ENCODE assay signal across 30 cellular contexts in genomic region chr7:95599069-95599468, GRCh38. TPM values are rescaled to one million over a fixed set of nuclear protein-coding genes. Genes with fewer than 3 reads are reported as not detected.
DNase-seq lines count a peak whose midpoint lies in the region; ATAC-seq, FAIRE-seq and TF ChIP-seq lines count a peak whose summit lies in the region.
"Had no signal": no experiment of that assay in that cellular context is flagged by ENCODE, and none has a peak within 500 bp of the region (broad histone marks: within the 10 kb centered on the region; RNA-seq: fewer than 3 reads in every experiment).

No MANE protein-coding gene starts in this region.

- H3K27ac ChIP-seq in body of pancreas (peak overlapping the region; percentile 16 to 60 (median 54)), heart right ventricle (peak overlapping the region in 8 of 10 donors; percentile 8 to 99 (median 94)), subcutaneous abdominal adipose tissue (ENCODE audit: low read depth, low read length) (peak overlapping the region; percentile 78)
- H3K27ac ChIP-seq: 22Rv1, C4-2B, colonic mucosa, foreskin keratinocyte had no signal

- H3K4me1 ChIP-seq in body of pancreas (peaks cover 43% of the 10 kb centered on the region), heart right ventricle (peaks cover 0 to 59% (median 26%) of the 10 kb centered on the region in 9 donors), subcutaneous abdominal adipose tissue (ENCODE audit: control insufficient read depth in 5 of 5, insufficient read depth in 5 of 5, low read length in 5 of 5) (peaks cover 8 to 59% (median 55%) of the 10 kb centered on the region in 5 donors)
- H3K4me1 ChIP-seq: Caco-2, colonic mucosa, foreskin keratinocyte had no signal

- DNase-seq in DMS53 (lab: John Stamatoyannopoulos, UW) (peak; percentile 17), DMS53 treated with DMSO at 0.1 percent for 48 hours (lab: John Stamatoyannopoulos, UW; ENCODE audit: unreplicated experiment) (no peak), body of pancreas (no peak), heart right ventricle (no peak), NK-92 (lab: John Stamatoyannopoulos, UW; ENCODE audit: unreplicated experiment) (no peak), D721Med (ENCODE audit: insufficient read length, low spot score) (no peak), NCI-H82 (lab: John Stamatoyannopoulos, UW) (no peak)
- DNase-seq: activated effector memory CD4-positive, alpha-beta T cell treated with anti-CD3 and anti-CD28 coated beads, Interleukin-2, amount 50 U/mL, for 16 hours; activated naive CD8-positive, alpha-beta T cell treated with anti-CD3 and anti-CD28 coated beads for 36 hours; activated T-cell treated with anti-CD3 and anti-CD28 coated beads, Interleukin-2, amount 50 U/mL, for 24 hours; anterior cingulate cortex; Caco-2; colonic mucosa; effector memory CD8-positive, alpha-beta T cell; foreskin keratinocyte; Kasumi-1; mesenchymal stem cell; NCI-H1694; NCI-H446 treated with DMSO at 0.1 percent for 48 hours; NCI-H774; nephron progenitor cell; SK-N-SH; stimulated activated CD8-positive, alpha-beta memory T cell treated with anti-CD3 and anti-CD28 coated beads, Interleukin-4, amount 100 ng/mL, for 48 hours; stimulated activated naive CD8-positive, alpha-beta T cell treated with anti-CD3 and anti-CD28 coated beads, Interleukin-15, amount 100 ng/mL, for 72 hours; thyroid gland had no signal

- no peak for FAIRE-seq in D721Med (lab: Jason Lieb, UNC)

- no peaks in the 10 kb centered on the region for H3K9me3 ChIP-seq in body of pancreas
- no peaks in the 10 kb centered on the region for H3K9me3 ChIP-seq in heart right ventricle
- H3K9me3 ChIP-seq in subcutaneous abdominal adipose tissue (ENCODE audit: control insufficient read depth in 5 of 5, low read length in 5 of 5), result no peaks in the 10 kb centered on the region
- H3K9me3 ChIP-seq: Caco-2, colonic mucosa, SK-N-SH, thyroid gland had no signal

- H3K27me3 ChIP-seq in body of pancreas (no peaks in the 10 kb centered on the region), heart right ventricle (no peaks in the 10 kb centered on the region), subcutaneous abdominal adipose tissue (ENCODE audit: control insufficient read depth in 5 of 5, insufficient read depth in 4 of 5, low read length in 5 of 5) (no peaks in the 10 kb centered on the region)
- H3K27me3 ChIP-seq: colonic mucosa, thyroid gland had no signal

- H3K36me3 ChIP-seq in body of pancreas (replicated peaks in 1 of 2; ENCODE audit: insufficient read depth in 1 of 2, low read depth in 2 of 2) (no peaks in the 10 kb centered on the region), heart right ventricle (peaks cover 0 to 11% (median 5%) of the 10 kb centered on the region in 9 donors), subcutaneous abdominal adipose tissue (ENCODE audit: control insufficient read depth in 5 of 5, insufficient read depth in 5 of 5, low read length in 5 of 5) (peaks cover 4 to 9% (median 5%) of the 10 kb centered on the region in 5 donors)
- H3K36me3 ChIP-seq: colonic mucosa had no signal

- H3K4me3 ChIP-seq in body of pancreas (no peak overlapping the region), heart right ventricle (no peak overlapping the region), subcutaneous abdominal adipose tissue (ENCODE audit: low read depth in 1 of 5, low read length in 5 of 5) (no peak overlapping the region)
- H3K4me3 ChIP-seq: colonic mucosa, thyroid gland had no signal

- TF ChIP-seq POLR2A in body of pancreas (IDR thresholded peaks at IDR 0.05), result no peak

- peak overlapping the region in 1 of 5 donors; percentile 57 for H3K9ac ChIP-seq in subcutaneous abdominal adipose tissue (ENCODE audit: low read length in 5 of 5)
- H3K9ac ChIP-seq: SK-N-SH had no signal

- TF ChIP-seq CTCF in body of pancreas (IDR thresholded peaks at IDR 0.05), result no peak
- no peak for TF ChIP-seq CTCF in heart right ventricle (IDR thresholded peaks at IDR 0.05)
- no peak for TF ChIP-seq CTCF in D721Med (IDR thresholded peaks at IDR 0.05; ENCODE audit: insufficient read depth, missing control alignments)

- ATAC-seq in body of pancreas (no peak), heart right ventricle (peak in 4 of 8 donors; percentile 28 to 55 (median 33))
- ATAC-seq: effector memory CD8-positive, alpha-beta T cell; foreskin keratinocyte; HCT116; stimulated activated naive CD8-positive, alpha-beta T cell treated with anti-CD3 and anti-CD28 coated beads, Interleukin-15, amount 100 ng/mL, for 72 hours had no signal

- intact Hi-C loops in body of pancreas (cut with DNase I) (loop anchor here (10.0 kb wide), 1 partner anchor 76 kb away; no protein-coding TSS in a partner anchor), heart right ventricle (cut with DNase I) (loop anchor here in 8 of 10 donors (5.0 to 10.0 kb wide), 4 partner anchors 47 to 86 kb away; no protein-coding TSS in a partner anchor)

RNA-seq across cellular contexts. Expression of gene PDK4, which starts 2.8 kb away (rescaled TPM):
- total RNA-seq in body of pancreas (100 to 1,000 TPM; 234 to 308 TPM), heart right ventricle (1,000 to 10,000 TPM in 3 of 10 donors, 100 to 1,000 TPM in 5, 10 to 100 TPM in 2; 63.0 to 2,183 (median 269) TPM)
- polyA plus RNA-seq in heart right ventricle, result 100 to 1,000 TPM; 114 to 369 TPM
- total RNA-seq: activated naive CD8-positive, alpha-beta T cell treated with anti-CD3 and anti-CD28 coated beads for 36 hours; foreskin keratinocyte; T-helper 1 cell treated with Interleukin-12 subunit alpha and Interleukin-12 subunit beta and Interleukin-4 antibody, amounts not matched to agents 30 ng/mL and 1 ng/mL, for 36 hours had no signal
- polyA plus RNA-seq: foreskin keratinocyte had no signal
